14 cellular contexts compared by ENCODE assay signal in the genomic region with DNA sequence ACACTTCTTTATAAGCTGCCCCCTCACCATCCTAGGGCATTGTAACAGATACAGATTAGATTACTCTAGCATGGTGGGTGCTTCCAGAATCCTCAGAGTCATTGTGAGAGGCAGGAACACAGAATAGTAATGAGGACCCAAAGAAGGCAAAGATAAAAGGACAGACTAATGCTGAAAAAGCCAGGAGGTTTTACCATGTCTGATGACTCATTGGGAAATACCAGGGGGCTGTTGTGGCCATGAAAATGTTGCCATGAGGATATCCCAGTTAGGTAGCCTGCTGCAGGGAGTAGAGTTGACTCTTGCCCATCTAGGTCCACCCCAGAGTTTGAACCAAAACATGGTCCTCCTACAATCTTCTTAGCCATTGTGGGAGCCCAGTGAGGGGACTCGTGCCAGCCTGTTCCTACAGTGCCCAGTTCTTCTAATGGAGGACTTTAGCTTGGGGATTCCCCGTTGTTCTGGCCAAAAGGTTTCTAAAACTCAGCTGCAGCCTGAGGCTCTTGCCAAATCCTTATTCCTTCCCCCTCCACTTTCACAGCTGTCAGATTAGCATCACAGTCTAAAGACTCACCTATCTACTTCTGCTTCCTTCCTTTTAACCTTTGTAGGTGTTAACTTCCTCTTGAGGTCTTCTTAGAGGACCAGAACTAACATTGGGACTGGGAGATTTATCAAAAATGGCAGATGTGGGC.
DNase-seq lines count a peak whose midpoint lies in the region; ATAC-seq and TF ChIP-seq lines count a peak whose summit lies in the region.
"Had no signal": no experiment of that assay in that cellular context is flagged by ENCODE, and none has a peak within 500 bp of the region (broad histone marks: within the 10 kb centered on the region; RNA-seq: fewer than 3 reads in every experiment).

No MANE protein-coding gene starts in this region.

- CTCF ChIA-PET in activated CD8-positive, alpha-beta memory T cell treated with anti-CD3 and anti-CD28 coated beads, Interleukin-2, amount 10 ng/mL, durations not matched to agents 7 days and 5 days (lab: Charles Lee): no interaction called here

- no peaks in the 10 kb centered on the region for H3K27me3 Mint-ChIP-seq in activated CD8-positive, alpha-beta memory T cell treated with anti-CD3 and anti-CD28 coated beads, Interleukin-2, amount 10 ng/mL, durations not matched to agents 7 days and 5 days
- H3K27me3 Mint-ChIP-seq: activated CD4-positive, alpha-beta T cell treated with anti-CD3 and anti-CD28 coated beads for 36 hours; type B pancreatic cell had no signal

- ATAC-seq in GM19397 (IDR thresholded peaks at IDR 0.05; ENCODE audit: unreplicated experiment): peak; percentile 53
- peak; percentile 62 for ATAC-seq in HG03354 (IDR thresholded peaks at IDR 0.05; ENCODE audit: poor library complexity, severe bottlenecking, unreplicated experiment)
- ATAC-seq in activated CD8-positive, alpha-beta memory T cell treated with anti-CD3 and anti-CD28 coated beads, Interleukin-2, amount 10 ng/mL, durations not matched to agents 7 days and 5 days: no peak
- ATAC-seq: A549; activated CD4-positive, alpha-beta T cell treated with anti-CD3 and anti-CD28 coated beads for 36 hours; left lobe of liver had no signal

- peak; percentile 55 for DNase-seq in A172 (ENCODE audit: low spot score)
- DNase-seq in astrocyte of the spinal cord (ENCODE audit: low read depth, low spot score): peak; percentile 41
- no peak for DNase-seq in NCI-H345 treated with DMSO at 0.1 percent for 48 hours (lab: John Stamatoyannopoulos, UW; ENCODE audit: unreplicated experiment)
- no peak for DNase-seq in NCI-H524 treated with DMSO at 0.1 percent for 48 hours (lab: John Stamatoyannopoulos, UW)
- DNase-seq in activated CD8-positive, alpha-beta memory T cell treated with anti-CD3 and anti-CD28 coated beads, Interleukin-2, amount 10 ng/mL, durations not matched to agents 7 days and 5 days: no peak
- DNase-seq in NK-92 (lab: John Stamatoyannopoulos, UW; ENCODE audit: unreplicated experiment): no peak
- DNase-seq: activated CD4-positive, alpha-beta T cell treated with anti-CD3 and anti-CD28 coated beads for 36 hours; COR-L47; cortex of kidney had no signal

- H3K4me3 Mint-ChIP-seq in activated CD8-positive, alpha-beta memory T cell treated with anti-CD3 and anti-CD28 coated beads, Interleukin-2, amount 10 ng/mL, durations not matched to agents 7 days and 5 days: no peak overlapping the region
- H3K4me3 Mint-ChIP-seq: activated CD4-positive, alpha-beta T cell treated with anti-CD3 and anti-CD28 coated beads for 36 hours; type B pancreatic cell had no signal

- H3K4me1 Mint-ChIP-seq in activated CD8-positive, alpha-beta memory T cell treated with anti-CD3 and anti-CD28 coated beads, Interleukin-2, amount 10 ng/mL, durations not matched to agents 7 days and 5 days: no peaks in the 10 kb centered on the region
- H3K4me1 Mint-ChIP-seq: activated CD4-positive, alpha-beta T cell treated with anti-CD3 and anti-CD28 coated beads for 36 hours had no signal

- H3K36me3 Mint-ChIP-seq in activated CD8-positive, alpha-beta memory T cell treated with anti-CD3 and anti-CD28 coated beads, Interleukin-2, amount 10 ng/mL, durations not matched to agents 7 days and 5 days: no peaks in the 10 kb centered on the region
- H3K36me3 Mint-ChIP-seq: type B pancreatic cell had no signal

- no peak for TF ChIP-seq CTCF in astrocyte of the spinal cord (IDR thresholded peaks at IDR 0.05; ENCODE audit: low read depth, low read length)

- H3K4me3 ChIP-seq in astrocyte of the spinal cord (ENCODE audit: low read depth, low read length): no peak overlapping the region
- H3K4me3 ChIP-seq: A549 had no signal

- no peak overlapping the region for H3K27ac Mint-ChIP-seq in activated CD8-positive, alpha-beta memory T cell treated with anti-CD3 and anti-CD28 coated beads, Interleukin-2, amount 10 ng/mL, durations not matched to agents 7 days and 5 days
- H3K27ac Mint-ChIP-seq: activated CD4-positive, alpha-beta T cell treated with anti-CD3 and anti-CD28 coated beads for 36 hours; type B pancreatic cell had no signal

- H3K9me3 Mint-ChIP-seq in activated CD8-positive, alpha-beta memory T cell treated with anti-CD3 and anti-CD28 coated beads, Interleukin-2, amount 10 ng/mL, durations not matched to agents 7 days and 5 days (ENCODE audit: low read depth): peaks cover 7% of the 10 kb centered on the region

- in situ Hi-C loops in astrocyte of the spinal cord (cut with HindIII; ENCODE audit: low sequenced_read_pairs): no loop called here

Comparison
In these comparisons a context has a peak if more than half of its experiments do, and no peak if none do; other contexts are left out.
1. DNase-seq: peak in A172 (single experiment) and astrocyte of the spinal cord (single experiment); none in NCI-H345 treated with DMSO at 0.1 percent for 48 hours (single experiment), NCI-H524 treated with DMSO at 0.1 percent for 48 hours (single experiment), activated CD8-positive, alpha-beta memory T cell treated with anti-CD3 and anti-CD28 coated beads, Interleukin-2, amount 10 ng/mL, durations not matched to agents 7 days and 5 days (single experiment) and NK-92 (single experiment).